Comparison of ENCODE assay signal across 24 cellular contexts in the genomic region with DNA sequence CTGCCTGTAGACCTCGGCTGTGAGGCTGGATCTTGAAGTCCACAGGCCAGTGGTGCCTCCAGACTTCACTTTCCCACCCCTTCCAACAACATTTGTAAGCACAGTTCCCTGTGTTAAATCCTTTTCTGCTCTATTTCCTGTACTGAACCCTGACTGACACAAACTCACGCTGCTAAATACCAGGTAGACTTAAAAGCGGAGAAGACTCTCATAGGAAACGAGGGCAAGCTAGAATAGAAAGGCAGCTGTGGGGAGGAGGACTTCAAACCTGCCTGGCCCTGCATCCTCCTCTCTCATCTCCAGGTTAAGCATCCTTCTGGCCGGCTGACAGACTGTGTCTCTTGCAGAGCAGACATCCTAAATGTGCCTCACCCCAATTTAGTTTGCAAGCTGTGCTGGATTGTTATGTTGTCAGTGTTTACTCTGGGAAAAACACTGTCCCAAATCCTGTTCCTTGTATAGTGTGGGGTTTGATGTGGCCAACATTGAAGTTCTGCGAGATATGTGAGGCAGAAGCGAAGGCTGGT.
"Had no signal": no experiment of that assay in that cellular context is flagged by ENCODE, and none has a peak within 500 bp of the region (broad histone marks: within the 10 kb centered on the region; RNA-seq: fewer than 3 reads in every experiment).

No MANE protein-coding gene starts in this region.

- H3K9me3 Mint-ChIP-seq: endodermal cell; memory B cell; mesothelial cell of epicardium; natural killer cell treated with Interleukin-12 subunit alpha and Interleukin-12 subunit beta and Interleukin-15 and Interleukin-18, amount 100 ng/mL, for 72 hours; neural progenitor cell; stimulated activated naive B cell treated with anti-CD40 and anti-IgM and Interleukin-4, amounts not matched to agents 10 μg/mL and 1 μg/mL and 100 μg/mL, for 72 hours; stimulated activated naive CD8-positive, alpha-beta T cell treated with anti-CD3 and anti-CD28 coated beads, Interleukin-15, amount 100 ng/mL, for 72 hours had no signal

- ATAC-seq: left cardiac atrium; lower lobe of right lung; natural killer cell treated with Interleukin-12 subunit alpha and Interleukin-12 subunit beta and Interleukin-15 and Interleukin-18, amount 100 ng/mL, for 72 hours; stimulated activated naive B cell treated with anti-CD40 and anti-IgM and Interleukin-4, amounts not matched to agents 10 μg/mL and 1 μg/mL and 100 μg/mL, for 72 hours; stimulated activated naive CD8-positive, alpha-beta T cell treated with anti-CD3 and anti-CD28 coated beads, Interleukin-15, amount 100 ng/mL, for 72 hours had no signal

- H2AFZ ChIP-seq: hepatocyte, neural progenitor cell had no signal

- H3K4me1 ChIP-seq: left ventricle myocardium inferior, lower lobe of right lung, neural progenitor cell, right atrium auricular region, sigmoid colon, testis, transverse colon had no signal

- H3K27ac ChIP-seq: hepatocyte, left ventricle myocardium inferior, lower lobe of right lung, neural progenitor cell, ovary, right atrium auricular region, sigmoid colon, skin epidermis, testis, transverse colon had no signal

- H3K27ac Mint-ChIP-seq: endodermal cell; memory B cell; mesothelial cell of epicardium; natural killer cell treated with Interleukin-12 subunit alpha and Interleukin-12 subunit beta and Interleukin-15 and Interleukin-18, amount 100 ng/mL, for 72 hours; neural progenitor cell; stimulated activated naive B cell treated with anti-CD40 and anti-IgM and Interleukin-4, amounts not matched to agents 10 μg/mL and 1 μg/mL and 100 μg/mL, for 72 hours had no signal

- H3K4me1 Mint-ChIP-seq: memory B cell; mesothelial cell of epicardium; stimulated activated naive B cell treated with anti-CD40 and anti-IgM and Interleukin-4, amounts not matched to agents 10 μg/mL and 1 μg/mL and 100 μg/mL, for 72 hours had no signal

- DNase-seq: effector CD4-positive, alpha-beta T cell; foreskin melanocyte; head of caudate nucleus; kidney; left cardiac atrium; left ventricle myocardium inferior; lower lobe of right lung; nucleus accumbens; ovary; sigmoid colon; stimulated activated CD4-positive, alpha-beta T cell treated with anti-CD3 and anti-CD28 coated beads, Interleukin-2, amount 100 ng/mL, for 24 hours; stimulated activated CD4-positive, alpha-beta T cell treated with anti-CD3 and anti-CD28 coated beads, Interleukin-4, amount 100 ng/mL, for 4 hours; stimulated activated naive B cell treated with anti-CD40 and anti-IgM and Interleukin-4, amounts not matched to agents 10 μg/mL and 1 μg/mL and 100 μg/mL, for 72 hours; stimulated activated naive CD8-positive, alpha-beta T cell treated with anti-CD3 and anti-CD28 coated beads, Interleukin-15, amount 100 ng/mL, for 72 hours; testis; transverse colon had no signal

- H3K27me3 ChIP-seq: neural progenitor cell, ovary, right atrium auricular region, sigmoid colon, testis, transverse colon had no signal

- H3K36me3 Mint-ChIP-seq: memory B cell; mesothelial cell of epicardium; natural killer cell treated with Interleukin-12 subunit alpha and Interleukin-12 subunit beta and Interleukin-15 and Interleukin-18, amount 100 ng/mL, for 72 hours; neural progenitor cell; stimulated activated naive B cell treated with anti-CD40 and anti-IgM and Interleukin-4, amounts not matched to agents 10 μg/mL and 1 μg/mL and 100 μg/mL, for 72 hours had no signal

- H3K36me3 ChIP-seq: left ventricle myocardium inferior, lower lobe of right lung, neural progenitor cell, ovary, right atrium auricular region, sigmoid colon, transverse colon had no signal

- H3K4me3 ChIP-seq: hepatocyte, left ventricle myocardium inferior, lower lobe of right lung, neural progenitor cell, ovary, right atrium auricular region, sigmoid colon, skin epidermis, testis, transverse colon had no signal

- H3K79me2 ChIP-seq: hepatocyte had no signal

- H3K4me3 Mint-ChIP-seq: endodermal cell; memory B cell; mesothelial cell of epicardium; natural killer cell treated with Interleukin-12 subunit alpha and Interleukin-12 subunit beta and Interleukin-15 and Interleukin-18, amount 100 ng/mL, for 72 hours; neural progenitor cell; stimulated activated naive B cell treated with anti-CD40 and anti-IgM and Interleukin-4, amounts not matched to agents 10 μg/mL and 1 μg/mL and 100 μg/mL, for 72 hours; stimulated activated naive CD8-positive, alpha-beta T cell treated with anti-CD3 and anti-CD28 coated beads, Interleukin-15, amount 100 ng/mL, for 72 hours had no signal

- H3K4me2 ChIP-seq: hepatocyte, neural progenitor cell had no signal
